ENCODE assay signal across 1 cellular context in genomic region chr4:48949518-48950207, GRCh38.
A peak's percentile ranks its signal among the peaks of the same experiment; 100 is the strongest.
TF ChIP-seq lines count a peak whose summit lies in the region.

No MANE protein-coding gene starts in this region.

TF ChIP-seq in SK-N-SH, 30 proteins besides CTCF, POLR2A, EP300 and RAD21 (continued from another document):
- TF ChIP-seq USF2 (IDR thresholded peaks at IDR 0.05; ENCODE audit: borderline replicate concordance, low read depth, low read length): no peak
- no peak for TF ChIP-seq USF1 (IDR thresholded peaks at IDR 0.05; ENCODE audit: borderline replicate concordance, low read depth)
- TF ChIP-seq EZH2phosphoT487 (IDR thresholded peaks at IDR 0.05; ENCODE audit: borderline replicate concordance, low read depth): no peak
- TF ChIP-seq NFIC (IDR thresholded peaks at IDR 0.05; ENCODE audit: borderline replicate concordance): peak; percentile 90
- no peak for TF ChIP-seq SMC3 (IDR thresholded peaks at IDR 0.05; ENCODE audit: low read depth, low read length)
- TF ChIP-seq ZBTB33 (IDR thresholded peaks at IDR 0.05; ENCODE audit: borderline replicate concordance, low read depth): no peak
